In genomic region chr11:66638177-66639065, GRCh38 we compare ENCODE assay signal across 1 cellular context.
TF ChIP-seq lines count a peak whose summit lies in the region.

Gene RBM4, plus strand, starts transcription at chr11:66638703. Its CDS starts 1,009 bp downstream, at chr11:66639712.

TF ChIP-seq in HepG2, 621 proteins besides CTCF, POLR2A, EP300 and RAD21 (continued from another document and continues in another):
- no peak for TF ChIP-seq SNAPC4 (CRISPR knock-in tag; IDR thresholded peaks at IDR 0.05)
- TF ChIP-seq DDIT3 (CRISPR knock-in tag; IDR thresholded peaks at IDR 0.05) = no peak
- no peak for TF ChIP-seq TEAD3 (CRISPR knock-in tag; optimal IDR thresholded peaks at IDR 0.05; ENCODE audit: borderline replicate concordance)
- peak; percentile 79; the same call in 1 of the 2 replicates for TF ChIP-seq ZNF878 (CRISPR knock-in tag; IDR thresholded peaks at IDR 0.05)
- TF ChIP-seq AGO2 (optimal IDR thresholded peaks at IDR 0.05; ENCODE audit: low read depth, low read length) = peak; percentile 99
- TF ChIP-seq ZNF747 (CRISPR knock-in tag; IDR thresholded peaks at IDR 0.05; ENCODE audit: borderline replicate concordance) = peak; percentile 20; the same call in 1 of the 2 replicates
- TF ChIP-seq KAT8 (CRISPR knock-in tag; IDR thresholded peaks at IDR 0.05) = peak; percentile 89
- TF ChIP-seq ZNF543 (CRISPR knock-in tag; IDR thresholded peaks at IDR 0.05) = peak; percentile 22; the same call in 1 of the 2 replicates
- TF ChIP-seq AGO1 (IDR thresholded peaks at IDR 0.05; ENCODE audit: low read depth, low read length, poor library complexity, severe bottlenecking) = peak; percentile 93
- peak; percentile 96 for TF ChIP-seq YY1 (IDR thresholded peaks at IDR 0.05; ENCODE audit: insufficient read depth, insufficient replicate concordance, low read depth, low read length)
- TF ChIP-seq SMARCC2 (IDR thresholded peaks at IDR 0.05) = no peak
- TF ChIP-seq REST (IDR thresholded peaks at IDR 0.05; ENCODE audit: borderline replicate concordance in 1 of 2, low read depth in 1 of 2, low read length in 2 of 2) = 0 out of 4 replicates have a peak, but pooled peaks of 1 of the 2 experiments have one; percentile 46
- TF ChIP-seq CEBPG (CRISPR knock-in tag; IDR thresholded peaks at IDR 0.05) = peak; percentile 75
- TF ChIP-seq HINFP (CRISPR knock-in tag; IDR thresholded peaks at IDR 0.05; ENCODE audit: low read depth) = no peak
- TF ChIP-seq KDM2A (CRISPR knock-in tag; IDR thresholded peaks at IDR 0.05; ENCODE audit: borderline replicate concordance, low read depth) = peak; percentile 100
- no peak for TF ChIP-seq RFX5 (IDR thresholded peaks at IDR 0.05; ENCODE audit: low read depth, low read length)
- TF ChIP-seq RBM39 (IDR thresholded peaks at IDR 0.05; ENCODE audit: low read depth, low read length, poor library complexity, severe bottlenecking) = peak; percentile 69
- TF ChIP-seq BRD4 (CRISPR knock-in tag; IDR thresholded peaks at IDR 0.05) = 0 out of 2 replicates have a peak, but pooled peaks have one; percentile 41
- TF ChIP-seq NR2F2 (IDR thresholded peaks at IDR 0.05; ENCODE audit: borderline replicate concordance, low read depth) = no peak
- TF ChIP-seq RBAK (CRISPR knock-in tag; IDR thresholded peaks at IDR 0.05) = 0 out of 2 replicates have a peak, but pooled peaks have one; percentile 38
- TF ChIP-seq ZSCAN25 (CRISPR knock-in tag; IDR thresholded peaks at IDR 0.05) = no peak
- TF ChIP-seq GZF1 (CRISPR knock-in tag; IDR thresholded peaks at IDR 0.05) = no peak; the same call in 1 of the 2 replicates
- TF ChIP-seq DMAP1 (CRISPR knock-in tag; IDR thresholded peaks at IDR 0.05) = peak; percentile 90
- no peak for TF ChIP-seq HNF4A (CRISPR knock-in tag; IDR thresholded peaks at IDR 0.05)
- TF ChIP-seq U2AF1 (optimal IDR thresholded peaks at IDR 0.05; ENCODE audit: low read depth, low read length) = peak; percentile 64
- TF ChIP-seq ZBED4 (CRISPR knock-in tag; IDR thresholded peaks at IDR 0.05; ENCODE audit: borderline replicate concordance) = 0 out of 2 replicates have a peak, but pooled peaks have one; percentile 30
- TF ChIP-seq NFE2 (CRISPR knock-in tag; IDR thresholded peaks at IDR 0.05) = no peak
- peak; percentile 42; the same call in 1 of the 2 replicates for TF ChIP-seq MTA1 (CRISPR knock-in tag; IDR thresholded peaks at IDR 0.05; ENCODE audit: borderline replicate concordance)
- TF ChIP-seq ZMAT3 (CRISPR knock-in tag; conservative IDR thresholded peaks at IDR 0.05) = 0 out of 2 replicates have a peak, but pooled peaks have one; percentile 13
- peak; percentile 68 for TF ChIP-seq ZNF280B (CRISPR knock-in tag; IDR thresholded peaks at IDR 0.05; ENCODE audit: borderline replicate concordance)
- peak; percentile 84 for TF ChIP-seq SAP130 (CRISPR knock-in tag; IDR thresholded peaks at IDR 0.05; ENCODE audit: low read depth)
- no peak for TF ChIP-seq EZH2 (conservative IDR thresholded peaks at IDR 0.05; ENCODE audit: low read depth, low read length)
- TF ChIP-seq ZNF703 (CRISPR knock-in tag; IDR thresholded peaks at IDR 0.05; ENCODE audit: borderline replicate concordance) = no peak; the same call in 1 of the 2 replicates
- no peak for TF ChIP-seq PRDM4 (CRISPR knock-in tag; IDR thresholded peaks at IDR 0.05; ENCODE audit: borderline replicate concordance)
- peak; percentile 83; the same call in 1 of the 2 replicates for TF ChIP-seq ZNF354B (CRISPR knock-in tag; IDR thresholded peaks at IDR 0.05)
- TF ChIP-seq ZNF432 (CRISPR knock-in tag; IDR thresholded peaks at IDR 0.05; ENCODE audit: borderline replicate concordance) = no peak
- TF ChIP-seq ZNF503 (CRISPR knock-in tag; IDR thresholded peaks at IDR 0.05) = peak; percentile 44
